ENCODE assay signal across 8 cellular contexts in the genomic region with DNA sequence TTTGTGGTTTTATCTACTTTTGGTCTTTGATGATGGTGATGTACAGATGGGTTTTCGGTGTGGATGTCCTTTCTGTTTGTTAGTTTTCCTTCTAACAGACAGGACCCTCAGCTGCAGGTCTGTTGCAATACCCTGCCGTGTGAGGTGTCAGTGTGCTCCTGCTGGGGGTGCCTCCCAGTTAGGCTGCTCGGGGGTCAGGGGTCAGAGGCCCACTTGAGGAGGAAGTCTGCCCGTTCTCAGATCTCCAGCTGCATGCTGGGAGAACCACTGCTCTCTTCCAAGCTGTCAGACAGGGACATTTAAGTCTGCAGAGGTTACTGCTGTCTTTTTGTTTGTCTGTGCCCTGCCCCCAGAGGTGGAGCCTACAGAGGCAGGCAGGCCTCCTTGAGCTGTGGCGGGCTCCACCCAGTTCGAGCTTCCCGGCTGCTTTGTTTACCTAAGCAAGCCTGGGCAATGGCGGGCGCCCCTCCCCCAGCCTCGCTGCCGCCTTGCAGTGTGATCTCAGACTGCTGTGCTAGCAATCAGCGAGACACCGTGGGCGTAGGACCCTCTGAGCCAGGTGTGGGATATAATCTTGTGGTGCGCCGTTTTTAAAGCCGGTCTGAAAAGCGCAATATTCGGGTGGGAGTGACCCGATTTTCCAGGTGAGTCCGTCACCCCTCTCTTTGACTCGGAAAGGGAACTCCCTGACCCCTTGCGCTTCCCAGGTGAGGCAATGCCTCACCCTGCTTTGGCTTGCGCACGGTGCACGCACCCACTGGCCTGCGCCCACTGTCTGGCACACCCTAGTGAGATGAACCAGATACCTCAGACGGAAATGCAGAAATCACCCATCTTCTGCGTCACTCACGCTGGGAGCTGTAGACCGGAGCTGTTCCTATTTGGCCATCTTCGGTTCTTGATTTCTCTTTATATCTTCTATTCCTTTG.
DNase-seq lines count a peak whose midpoint lies in the region; FAIRE-seq and TF ChIP-seq lines count a peak whose summit lies in the region.
"Not testable (repeated sequence)": the region's sequence is repeated elsewhere in the genome, so short reads cannot be mapped to it uniquely, and the experiment has no call there.

No MANE protein-coding gene starts in this region.

- H3K23ac ChIP-seq in H1 (ENCODE audit: insufficient read length); neuronal stem cell (ENCODE audit: low read depth, low read length, poor library complexity): not testable (repeated sequence)

- H3K56ac ChIP-seq in H1 (replicated peaks; ENCODE audit: insufficient read length, low read depth, low read length): not testable (repeated sequence)

- H2AK5ac ChIP-seq in H1 (ENCODE audit: low read depth, low read length); neuronal stem cell (ENCODE audit: low read depth, low read length): not testable (repeated sequence)

- peak overlapping the region in 2 of 4 experiments; percentile 4 to 30; a peak in 2 of 7 replicates for H3K9ac ChIP-seq in H1 (replicated peaks in 1 of 4; ENCODE audit: extremely low read depth in 1 of 4, low read depth in 3 of 4, low read length in 3 of 4)
- H3K9ac ChIP-seq in iPS-20b (ENCODE audit: low read depth, low read length): peak overlapping the region; percentile 64; the same call in 1 of the 2 replicates
- H3K9ac ChIP-seq in neuronal stem cell (ENCODE audit: low read depth, low read length, poor library complexity): not testable (repeated sequence)

- H2BK5ac ChIP-seq in H1 (ENCODE audit: low read depth, low read length); neuronal stem cell (ENCODE audit: low read length): not testable (repeated sequence)

- not testable (repeated sequence) for H3K14ac ChIP-seq in H1 (ENCODE audit: insufficient read length); neuronal stem cell (ENCODE audit: low read length)

- peak overlapping the region; percentile 38 to 52; a peak in 3 of 4 replicates for H3K4me2 ChIP-seq in H1 (ENCODE audit: insufficient read depth in 1 of 2, low read depth in 2 of 2, low read length in 2 of 2)
- not testable (repeated sequence) for H3K4me2 ChIP-seq in neuronal stem cell (ENCODE audit: insufficient read depth, low read length, poor library complexity, severe bottlenecking)

- not testable (repeated sequence) for H3K4ac ChIP-seq in H1 (replicated peaks; ENCODE audit: insufficient read length, low read depth, low read length); neuronal stem cell (ENCODE audit: low read length)

- not testable (repeated sequence) for H3K79me2 ChIP-seq in H1 (ENCODE audit: control insufficient read depth in 1 of 2, insufficient read depth in 2 of 2, low read length in 2 of 2)

- not testable (repeated sequence) for H3K18ac ChIP-seq in H1 (ENCODE audit: extremely low read depth, low read length); neuronal stem cell (ENCODE audit: low read length)

- peak overlapping the region; percentile 75; the same call in 1 of the 2 replicates for H2BK12ac ChIP-seq in H1 (ENCODE audit: low read depth, low read length)
- H2BK12ac ChIP-seq in neuronal stem cell (ENCODE audit: low read length): not testable (repeated sequence)

- not testable (repeated sequence) for H3K27me3 ChIP-seq in H7 (ENCODE audit: control insufficient read depth, insufficient read depth, low read length); H1 (replicated peaks in 1 of 4; ENCODE audit: control insufficient read depth in 3 of 4, extremely low read depth in 1 of 4, insufficient read depth in 3 of 4, low read length in 3 of 4); iPS-20b (ENCODE audit: insufficient read depth, low read length); neuronal stem cell (ENCODE audit: control insufficient read depth in 3 of 3, insufficient read depth in 3 of 3, low read depth in 1 of 3, low read length in 3 of 3)

- H3K23me2 ChIP-seq in H1 (ENCODE audit: low read depth, low read length): not testable (repeated sequence)

- H3K79me1 ChIP-seq in H1 (ENCODE audit: low read depth, low read length); neuronal stem cell (ENCODE audit: low read depth, low read length): not testable (repeated sequence)

- POLR2A ChIA-PET in H1 (lab: Charles Lee; ENCODE audit: partially characterized antibody): interaction anchor here (1.0 to 1.5 kb wide), 4 partner anchors 10 to 32 kb away, joined by 3 to 4 read pairs (median 3); no protein-coding TSS in a partner anchor

- not testable (repeated sequence) for TF ChIP-seq RAD21 in H1 (IDR thresholded peaks at IDR 0.05 in 1 of 2, conservative IDR thresholded peaks at IDR 0.05 in 1 of 2; ENCODE audit: low read depth in 2 of 2, low read length in 2 of 2)

- H4K5ac ChIP-seq in H1 (ENCODE audit: insufficient read length, low read depth, low read length): peak overlapping the region; percentile 76

- not testable (repeated sequence) for H2BK15ac ChIP-seq in H1 (ENCODE audit: low read length); neuronal stem cell (ENCODE audit: low read length)

- TF ChIP-seq CTCF in 22Rv1 (IDR thresholded peaks at IDR 0.05); H1 (IDR thresholded peaks at IDR 0.05; ENCODE audit: control extremely low read depth in 1 of 3, insufficient read depth in 1 of 3, low read depth in 1 of 3, low read length in 3 of 3): not testable (repeated sequence)

- not testable (repeated sequence) for H3K4me1 ChIP-seq in H1 (replicated peaks in 1 of 4; ENCODE audit: control insufficient read depth in 3 of 4, insufficient read depth in 4 of 4, low read length in 3 of 4); iPS-20b (ENCODE audit: insufficient read depth, low read length); neuronal stem cell (ENCODE audit: control insufficient read depth in 2 of 2, insufficient read depth in 1 of 2, low read depth in 1 of 2, low read length in 2 of 2)

- FAIRE-seq in H1 (lab: Jason Lieb, UNC): not testable (repeated sequence)

- not testable (repeated sequence) for H2BK120ac ChIP-seq in H1 (replicated peaks; ENCODE audit: low read depth, low read length); neuronal stem cell (ENCODE audit: low read depth, low read length)

- TF ChIP-seq EP300 in H1 (IDR thresholded peaks at IDR 0.05; ENCODE audit: borderline replicate concordance in 1 of 2, low read depth in 2 of 2, low read length in 2 of 2): not testable (repeated sequence)

- H4K20me1 ChIP-seq in H1 (replicated peaks in 1 of 2; ENCODE audit: control insufficient read depth in 1 of 2, insufficient read depth in 2 of 2, low read length in 2 of 2): not testable (repeated sequence)

- TF ChIP-seq POLR2A in H1 (IDR thresholded peaks at IDR 0.05; ENCODE audit: control extremely low read depth in 1 of 2, low read depth in 2 of 2, low read length in 2 of 2): not testable (repeated sequence)

- CTCF ChIA-PET in H1 (lab: Charles Lee; ENCODE audit: partially characterized antibody): interaction anchor here (1.1 to 1.3 kb wide), 2 partner anchors 146 to 422 kb away, joined by 3 read pairs; no protein-coding TSS in a partner anchor

- not testable (repeated sequence) for H2BK20ac ChIP-seq in H1 (ENCODE audit: low read length)

- not testable (repeated sequence) for DNase-seq in H7; neuronal stem cell (ENCODE audit: low spot score)
- peak; percentile 56 for DNase-seq in MV-4-11 (lab: John Stamatoyannopoulos, UW)
- DNase-seq in NCI-H460 (ENCODE audit: extremely low read depth, low read depth): peak; percentile 25
- peak; percentile 33 for DNase-seq in RPMI7951 (ENCODE audit: low read depth)
- peak in 1 of 2 experiments; percentile 66 for DNase-seq in H1 (ENCODE audit: low read depth in 1 of 2, low spot score in 2 of 2)

- not testable (repeated sequence) for H3K36me3 ChIP-seq in H7 (replicated peaks; ENCODE audit: control insufficient read depth, insufficient read depth, low read length); H1 (ENCODE audit: control insufficient read depth in 2 of 4, insufficient read depth in 4 of 4, low read length in 3 of 4); iPS-20b (ENCODE audit: insufficient read depth, low read depth, low read length); neuronal stem cell (replicated peaks in 1 of 2; ENCODE audit: control insufficient read depth in 2 of 2, insufficient read depth in 2 of 2, low read length in 2 of 2)

- H3K27ac ChIP-seq in 22Rv1: peak overlapping the region; percentile 47; the same call in 1 of the 2 replicates
- not testable (repeated sequence) for H3K27ac ChIP-seq in H1 (ENCODE audit: low read depth, low read length); iPS-20b (ENCODE audit: low read length); neuronal stem cell (replicated peaks; ENCODE audit: low read length)

- not testable (repeated sequence) for H3K9me3 ChIP-seq in H1 (ENCODE audit: insufficient read depth in 2 of 2, low read depth in 1 of 2, low read length in 1 of 2); iPS-20b (ENCODE audit: insufficient read depth, low read depth, low read length); neuronal stem cell (replicated peaks in 1 of 2; ENCODE audit: control insufficient read depth in 2 of 2, insufficient read depth in 1 of 2, low read depth in 1 of 2, low read length in 2 of 2)

- not testable (repeated sequence) for H4K91ac ChIP-seq in H1 (replicated peaks; ENCODE audit: insufficient read length, low read length); neuronal stem cell (ENCODE audit: low read depth, low read length, poor library complexity)

- H4K8ac ChIP-seq in H1 (ENCODE audit: extremely low read depth, insufficient read depth, low read length); neuronal stem cell (ENCODE audit: low read depth, low read length): not testable (repeated sequence)

- H3K4me3 ChIP-seq in H7 (ENCODE audit: insufficient read depth, low read depth, low read length) (peak overlapping the region; percentile 21), H1 (ENCODE audit: extremely low read depth in 1 of 4, insufficient read depth in 2 of 4, low read depth in 3 of 4, low read length in 4 of 4) (peak overlapping the region; percentile 12 to 42 (median 30); a peak in 5 of 8 replicates), iPS-20b (ENCODE audit: low read length) (peak overlapping the region; percentile 56)
- H3K4me3 ChIP-seq in neuronal stem cell (ENCODE audit: low read length in 2 of 2): not testable (repeated sequence)

- H2AFZ ChIP-seq in H1 (ENCODE audit: low read length) (peak overlapping the region; percentile 81; the same call in 1 of the 2 replicates), neuronal stem cell (ENCODE audit: low read length) (peak overlapping the region; percentile 77)

- 68% methylated on average over 26 of the region's 32 CpGs; no CpG with 5 or more reads in 1 of the 2 experiments for WGBS in H1 (ENCODE audit: extremely low coverage in 1 of 2, insufficient coverage in 1 of 2, insufficient read length in 1 of 2, insufficient replicate concordance in 2 of 2, low coverage in 1 of 2, low lambda C conversion rate in 2 of 2, missing lambda C conversion rate in 1 of 2), 2 experiments
- no CpG with 5 or more reads among the region's 32 CpGs for WGBS in neuronal stem cell (ENCODE audit: extremely low coverage in 2 of 2, insufficient read length in 2 of 2, insufficient replicate concordance in 1 of 2), 2 donors
